Comparison of ENCODE assay signal across 2 cellular contexts in the genomic region with DNA sequence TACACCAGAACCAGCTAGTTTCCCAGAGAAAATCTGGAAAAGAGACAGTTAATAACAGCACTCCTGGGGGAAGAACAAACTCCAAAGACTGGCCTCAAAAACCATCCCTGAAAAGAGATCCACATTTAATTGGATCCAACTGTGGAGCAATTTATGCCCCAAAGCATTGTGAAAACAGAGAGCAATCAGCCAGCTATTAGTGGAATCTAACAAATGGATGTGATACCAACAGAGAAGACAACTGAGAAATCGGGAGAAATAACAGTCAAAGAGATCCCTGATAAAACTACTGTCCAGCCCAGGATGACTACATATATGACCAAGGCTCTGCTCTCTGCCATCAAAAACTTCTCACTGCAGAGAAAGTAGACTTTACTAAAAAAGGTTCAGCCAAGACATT.
TF ChIP-seq lines count a peak whose summit lies in the region.

No MANE protein-coding gene starts in this region.

TF ChIP-seq in IMR-90, 13 proteins besides CTCF, POLR2A, EP300 and RAD21:
- TF ChIP-seq BHLHE40 (IDR thresholded peaks at IDR 0.05; ENCODE audit: low read depth, low read length) (no peak), CHD1 (IDR thresholded peaks at IDR 0.05; ENCODE audit: low read depth, low read length) (no peak), MXI1 (IDR thresholded peaks at IDR 0.05; ENCODE audit: borderline replicate concordance, low read depth, low read length) (no peak), SMC3 (IDR thresholded peaks at IDR 0.05; ENCODE audit: low read depth, low read length) (no peak), RCOR1 (IDR thresholded peaks at IDR 0.05; ENCODE audit: insufficient replicate concordance, low read length) (no peak), MAFK (IDR thresholded peaks at IDR 0.05; ENCODE audit: low read depth, low read length) (no peak), NFE2L2 (IDR thresholded peaks at IDR 0.05; ENCODE audit: low read depth, low read length) (no peak), CEBPB (IDR thresholded peaks at IDR 0.05; ENCODE audit: low read depth, low read length) (no peak), RFX5 (IDR thresholded peaks at IDR 0.05; ENCODE audit: low read depth, low read length) (no peak)
- TF ChIP-seq, protein P1, sequence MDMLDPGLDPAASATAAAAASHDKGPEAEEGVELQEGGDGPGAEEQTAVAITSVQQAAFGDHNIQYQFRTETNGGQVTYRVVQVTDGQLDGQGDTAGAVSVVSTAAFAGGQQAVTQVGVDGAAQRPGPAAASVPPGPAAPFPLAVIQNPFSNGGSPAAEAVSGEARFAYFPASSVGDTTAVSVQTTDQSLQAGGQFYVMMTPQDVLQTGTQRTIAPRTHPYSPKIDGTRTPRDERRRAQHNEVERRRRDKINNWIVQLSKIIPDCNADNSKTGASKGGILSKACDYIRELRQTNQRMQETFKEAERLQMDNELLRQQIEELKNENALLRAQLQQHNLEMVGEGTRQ (IDR thresholded peaks at IDR 0.05; ENCODE audit: low read depth, low read length) = no peak
- TF ChIP-seq, protein P2, sequence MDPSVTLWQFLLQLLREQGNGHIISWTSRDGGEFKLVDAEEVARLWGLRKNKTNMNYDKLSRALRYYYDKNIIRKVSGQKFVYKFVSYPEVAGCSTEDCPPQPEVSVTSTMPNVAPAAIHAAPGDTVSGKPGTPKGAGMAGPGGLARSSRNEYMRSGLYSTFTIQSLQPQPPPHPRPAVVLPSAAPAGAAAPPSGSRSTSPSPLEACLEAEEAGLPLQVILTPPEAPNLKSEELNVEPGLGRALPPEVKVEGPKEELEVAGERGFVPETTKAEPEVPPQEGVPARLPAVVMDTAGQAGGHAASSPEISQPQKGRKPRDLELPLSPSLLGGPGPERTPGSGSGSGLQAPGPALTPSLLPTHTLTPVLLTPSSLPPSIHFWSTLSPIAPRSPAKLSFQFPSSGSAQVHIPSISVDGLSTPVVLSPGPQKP (IDR thresholded peaks at IDR 0.05; ENCODE audit: borderline replicate concordance, low read depth, low read length) = no peak

TF ChIP-seq in H1, 55 proteins besides CTCF, POLR2A, EP300 and RAD21:
- no peak for TF ChIP-seq NANOG (IDR thresholded peaks at IDR 0.05; ENCODE audit: insufficient read depth, low read depth, low read length, poor library complexity, severe bottlenecking)
- TF ChIP-seq KDM4A (IDR thresholded peaks at IDR 0.05; ENCODE audit: low read depth, low read length, severe bottlenecking) = no peak
- no peak for TF ChIP-seq SRF (IDR thresholded peaks at IDR 0.05; ENCODE audit: low read depth, low read length)
- TF ChIP-seq, protein P3, sequence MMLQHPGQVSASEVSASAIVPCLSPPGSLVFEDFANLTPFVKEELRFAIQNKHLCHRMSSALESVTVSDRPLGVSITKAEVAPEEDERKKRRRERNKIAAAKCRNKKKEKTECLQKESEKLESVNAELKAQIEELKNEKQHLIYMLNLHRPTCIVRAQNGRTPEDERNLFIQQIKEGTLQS (IDR thresholded peaks at IDR 0.05; ENCODE audit: insufficient read depth, low read depth, low read length) = no peak
- TF ChIP-seq SAP30 (IDR thresholded peaks at IDR 0.05; ENCODE audit: insufficient read depth, insufficient replicate concordance, low read length) = no peak
- TF ChIP-seq ASH2L (IDR thresholded peaks at IDR 0.05; ENCODE audit: low read length) = no peak
